In genomic region chr22:11020513-11020912, GRCh38 we compare ENCODE assay signal across 7 cellular contexts.
A peak's percentile ranks its signal among the peaks of the same experiment; 100 is the strongest.
DNase-seq lines count a peak whose midpoint lies in the region; ATAC-seq and TF ChIP-seq lines count a peak whose summit lies in the region.
"Not testable (repeated sequence)": the region's sequence is repeated elsewhere in the genome, so short reads cannot be mapped to it uniquely, and the experiment has no call there.

No MANE protein-coding gene starts in this region.

- not testable (repeated sequence) for H3K36me3 Mint-ChIP-seq in activated T-helper 17 cell treated with anti-CD3 and anti-CD28 coated beads, Interleukin-2, amount 50 U/mL, for 72 hours (ENCODE audit: low read depth); naive thymus-derived CD4-positive, alpha-beta T cell; stimulated activated memory B cell treated with anti-CD40 and anti-IgM and Interleukin-4, amounts not matched to agents 10 μg/mL and 1 μg/mL and 100 μg/mL, for 72 hours

- H3K4me3 ChIP-seq in PC-3 (ENCODE audit: low read length); naive thymus-derived CD4-positive, alpha-beta T cell (ENCODE audit: low read length); aorta (ENCODE audit: low read length in 2 of 2): not testable (repeated sequence)

- not testable (repeated sequence) for TF ChIP-seq CTCF in PC-3 (conservative IDR thresholded peaks at IDR 0.05; ENCODE audit: low read depth, low read length)

- H3K27ac Mint-ChIP-seq in activated T-helper 17 cell treated with anti-CD3 and anti-CD28 coated beads, Interleukin-2, amount 50 U/mL, for 72 hours; naive thymus-derived CD4-positive, alpha-beta T cell; stimulated activated memory B cell treated with anti-CD40 and anti-IgM and Interleukin-4, amounts not matched to agents 10 μg/mL and 1 μg/mL and 100 μg/mL, for 72 hours: not testable (repeated sequence)

- H3K36me3 ChIP-seq in PC-3 (ENCODE audit: low read depth, low read length); naive thymus-derived CD4-positive, alpha-beta T cell (ENCODE audit: control insufficient read depth in 2 of 3, insufficient read depth in 3 of 3, low read length in 3 of 3); aorta (ENCODE audit: control insufficient read depth in 1 of 2, insufficient read depth in 2 of 2, low read length in 1 of 2): not testable (repeated sequence)

- not testable (repeated sequence) for H3K4me3 Mint-ChIP-seq in activated T-helper 17 cell treated with anti-CD3 and anti-CD28 coated beads, Interleukin-2, amount 50 U/mL, for 72 hours; naive thymus-derived CD4-positive, alpha-beta T cell; stimulated activated memory B cell treated with anti-CD40 and anti-IgM and Interleukin-4, amounts not matched to agents 10 μg/mL and 1 μg/mL and 100 μg/mL, for 72 hours

- H3K9me3 ChIP-seq in PC-3 (ENCODE audit: low read length); naive thymus-derived CD4-positive, alpha-beta T cell (ENCODE audit: control insufficient read depth in 2 of 3, low read length in 3 of 3); aorta (ENCODE audit: control insufficient read depth, low read length): not testable (repeated sequence)

- H3K9me3 Mint-ChIP-seq in activated T-helper 17 cell treated with anti-CD3 and anti-CD28 coated beads, Interleukin-2, amount 50 U/mL, for 72 hours; stimulated activated memory B cell treated with anti-CD40 and anti-IgM and Interleukin-4, amounts not matched to agents 10 μg/mL and 1 μg/mL and 100 μg/mL, for 72 hours: not testable (repeated sequence)
- H3K9me3 Mint-ChIP-seq in naive thymus-derived CD4-positive, alpha-beta T cell, result peaks cover 4 to 16% (median 7%) of the 10 kb centered on the region in 11 donors

- not testable (repeated sequence) for H3K27ac ChIP-seq in PC-3 (ENCODE audit: low read length); naive thymus-derived CD4-positive, alpha-beta T cell (ENCODE audit: low read depth, low read length); aorta (ENCODE audit: low read depth in 1 of 2, low read length in 2 of 2)

- not testable (repeated sequence) for H3K4me1 ChIP-seq in PC-3 (ENCODE audit: insufficient read depth, low read length); naive thymus-derived CD4-positive, alpha-beta T cell (ENCODE audit: control insufficient read depth in 2 of 2, insufficient read depth in 2 of 2, low read length in 2 of 2); aorta (ENCODE audit: control insufficient read depth in 1 of 2, insufficient read depth in 2 of 2, low read length in 2 of 2)

- not testable (repeated sequence) for H4K20me1 ChIP-seq in PC-3 (ENCODE audit: low read length)

- not testable (repeated sequence) for DNase-seq in PC-3; Right ventricle myocardium inferior (ENCODE audit: missing footprints); left lobe of liver (ENCODE audit: low spot score); naive thymus-derived CD4-positive, alpha-beta T cell; aorta

- H3K27me3 Mint-ChIP-seq in activated T-helper 17 cell treated with anti-CD3 and anti-CD28 coated beads, Interleukin-2, amount 50 U/mL, for 72 hours; naive thymus-derived CD4-positive, alpha-beta T cell; stimulated activated memory B cell treated with anti-CD40 and anti-IgM and Interleukin-4, amounts not matched to agents 10 μg/mL and 1 μg/mL and 100 μg/mL, for 72 hours: not testable (repeated sequence)

- not testable (repeated sequence) for H3F3A ChIP-seq in PC-3 (ENCODE audit: low read length, unreplicated experiment)

- H3K79me2 ChIP-seq in PC-3 (ENCODE audit: low read length), result not testable (repeated sequence)

- intact Hi-C loops in PC-3 (cut with micrococcal nuclease); Right ventricle myocardium inferior (cut with DNase I); naive thymus-derived CD4-positive, alpha-beta T cell (cut with micrococcal nuclease); aorta (cut with DNase I): not testable (repeated sequence)

- not testable (repeated sequence) for H3K27me3 ChIP-seq in PC-3 (ENCODE audit: low read length); naive thymus-derived CD4-positive, alpha-beta T cell (ENCODE audit: control insufficient read depth in 2 of 2, insufficient read depth in 2 of 2, low read length in 2 of 2); aorta (ENCODE audit: control insufficient read depth in 1 of 2, insufficient read depth in 2 of 2, low read length in 1 of 2)

- H2AFZ ChIP-seq in PC-3 (ENCODE audit: low read length), result not testable (repeated sequence)

- POLR2A ChIA-PET in PC-3 (lab: Charles Lee; ENCODE audit: unreplicated experiment); naive thymus-derived CD4-positive, alpha-beta T cell (lab: Charles Lee): not testable (repeated sequence)

- H3K9me2 ChIP-seq in PC-3 (replicated peaks; ENCODE audit: low read length), result not testable (repeated sequence)

- not testable (repeated sequence) for H3K4me2 ChIP-seq in PC-3 (ENCODE audit: low read length)

- peak; percentile 84 for ATAC-seq in PC-3
- peak; percentile 17 for ATAC-seq in activated T-helper 17 cell treated with anti-CD3 and anti-CD28 coated beads, Interleukin-2, amount 50 U/mL, for 72 hours (replicated peaks)
- ATAC-seq in Right ventricle myocardium inferior, result peak; percentile 33
- peak; percentile 25 for ATAC-seq in left lobe of liver
- ATAC-seq in naive thymus-derived CD4-positive, alpha-beta T cell, result peak; percentile 3
- ATAC-seq in stimulated activated memory B cell treated with anti-CD40 and anti-IgM and Interleukin-4, amounts not matched to agents 10 μg/mL and 1 μg/mL and 100 μg/mL, for 72 hours, result peak; percentile 52
- ATAC-seq in aorta (ENCODE audit: low FRiP score), result peak; percentile 29

- H3K4me1 Mint-ChIP-seq in activated T-helper 17 cell treated with anti-CD3 and anti-CD28 coated beads, Interleukin-2, amount 50 U/mL, for 72 hours; naive thymus-derived CD4-positive, alpha-beta T cell; stimulated activated memory B cell treated with anti-CD40 and anti-IgM and Interleukin-4, amounts not matched to agents 10 μg/mL and 1 μg/mL and 100 μg/mL, for 72 hours: not testable (repeated sequence)

- CTCF ChIA-PET in PC-3 (lab: Charles Lee); naive thymus-derived CD4-positive, alpha-beta T cell (lab: Charles Lee): not testable (repeated sequence)

- not testable (repeated sequence) for H3K9ac ChIP-seq in PC-3 (ENCODE audit: low read length)

- 47 to 53% methylated on average over 7 of the region's 8 CpGs for WGBS in aorta, 2 donors

- BruUV-seq in PC-3 (replicated peaks; lab: Mats Ljungman, UMichigan), result not testable (repeated sequence)

Comparison
In these comparisons a context has a peak if more than half of its experiments do, and no peak if none do; other contexts are left out.
1. ATAC-seq: peak in every context shown above with its lines; median percentile 84 in PC-3; 52 in stimulated activated memory B cell treated with anti-CD40 and anti-IgM and Interleukin-4, amounts not matched to agents 10 μg/mL and 1 μg/mL and 100 μg/mL, for 72 hours; 33 in Right ventricle myocardium inferior; 29 in aorta; 25 in left lobe of liver; 17 in activated T-helper 17 cell treated with anti-CD3 and anti-CD28 coated beads, Interleukin-2, amount 50 U/mL, for 72 hours; 3 in naive thymus-derived CD4-positive, alpha-beta T cell.